13 cellular contexts compared by ENCODE assay signal in genomic region chr7:18401757-18402156, GRCh38.
DNase-seq lines count a peak whose midpoint lies in the region; TF ChIP-seq lines count a peak whose summit lies in the region.
"Had no signal": no experiment of that assay in that cellular context is flagged by ENCODE, and none has a peak within 500 bp of the region (broad histone marks: within the 10 kb centered on the region; RNA-seq: fewer than 3 reads in every experiment).

No MANE protein-coding gene starts in this region.

- H3K9me3 ChIP-seq in OCI-LY3 (ENCODE audit: insufficient read depth, low read length) (no peaks in the 10 kb centered on the region), smooth muscle cell (replicated peaks; ENCODE audit: low read depth) (no peaks in the 10 kb centered on the region)
- H3K9me3 ChIP-seq: SJCRH30 had no signal

- H3K27me3 ChIP-seq in OCI-LY3 (ENCODE audit: low read depth, low read length), result no peaks in the 10 kb centered on the region
- H3K27me3 ChIP-seq in smooth muscle cell (ENCODE audit: low read depth), result no peaks in the 10 kb centered on the region
- H3K27me3 ChIP-seq: SJCRH30 had no signal

- WGBS in smooth muscle cell (ENCODE audit: low lambda C conversion rate), result 85% methylated on average over 1 of the region's 1 CpG

- H3K9ac ChIP-seq in OCI-LY3 (ENCODE audit: low read length) (no peak overlapping the region), smooth muscle cell (ENCODE audit: low read depth) (no peak overlapping the region)

- H3K27ac ChIP-seq in OCI-LY3 (ENCODE audit: low read length) (no peak overlapping the region), smooth muscle cell (ENCODE audit: low read depth) (peak overlapping the region; percentile 53)
- H3K27ac ChIP-seq: SJCRH30 had no signal

- in situ Hi-C loops in KBM-7 (cut with MboI; ENCODE audit: low pct_unique_long_range_greater_than_20kb, low sequenced_read_pairs), result no loop called here

- H3K4me1 ChIP-seq in OCI-LY3 (ENCODE audit: low read length) (peaks cover 13% of the 10 kb centered on the region), smooth muscle cell (ENCODE audit: low read depth) (peaks cover 20% of the 10 kb centered on the region)

- H3K79me2 ChIP-seq in OCI-LY3 (ENCODE audit: low read length), result no peaks in the 10 kb centered on the region
- H3K79me2 ChIP-seq in smooth muscle cell (ENCODE audit: low read depth), result no peaks in the 10 kb centered on the region

- no peaks in the 10 kb centered on the region for H4K20me1 ChIP-seq in OCI-LY3 (ENCODE audit: insufficient read depth, low read length)
- H4K20me1 ChIP-seq in smooth muscle cell (ENCODE audit: low read depth), result no peaks in the 10 kb centered on the region

- TF ChIP-seq CTCF in OCI-LY3 (IDR thresholded peaks at IDR 0.05; ENCODE audit: low read depth, low read length) (no peak), smooth muscle cell (IDR thresholded peaks at IDR 0.05; ENCODE audit: borderline replicate concordance, insufficient read depth, poor library complexity, severe bottlenecking) (no peak)

- no peak overlapping the region for H3K4me3 ChIP-seq in OCI-LY3 (ENCODE audit: low read length)
- H3K4me3 ChIP-seq in smooth muscle cell, result no peak overlapping the region
- H3K4me3 ChIP-seq: SJCRH30 had no signal

- H3K36me3 ChIP-seq in OCI-LY3 (replicated peaks; ENCODE audit: low read depth, low read length), result no peaks in the 10 kb centered on the region
- no peaks in the 10 kb centered on the region for H3K36me3 ChIP-seq in smooth muscle cell (ENCODE audit: low read depth)
- H3K36me3 ChIP-seq: SJCRH30 had no signal

- DNase-seq in CD1c-positive myeloid dendritic cell (ENCODE audit: extremely low spot score) (peak; percentile 63), KBM-7 (peak; percentile 25), smooth muscle cell (lab: John Stamatoyannopoulos, UW; ENCODE audit: unreplicated experiment) (no peak), hepatic stellate cell (ENCODE audit: low spot score) (no peak), dermis blood vessel endothelial cell (no peak), activated gamma-delta T cell treated with Interleukin-2 at 50 U/mL for 16 hours (no peak)
- DNase-seq: EL, H7, NCI-H1105, NCI-H1694 treated with DMSO at 0.1 percent for 48 hours, SJCRH30, T-helper 1 cell had no signal

- H3K4me2 ChIP-seq in OCI-LY3 (ENCODE audit: low read length) (peak overlapping the region; percentile 30; the same call in 1 of the 2 replicates), smooth muscle cell (peak overlapping the region; percentile 55)

- H3F3A ChIP-seq in smooth muscle cell (ENCODE audit: low read depth), result peaks cover 7% of the 10 kb centered on the region

- H2AFZ ChIP-seq in OCI-LY3 (ENCODE audit: low read depth, low read length) (no peak overlapping the region), smooth muscle cell (ENCODE audit: low read depth) (no peak overlapping the region)

Comparison
In these comparisons a context has a peak if more than half of its experiments do, and no peak if none do; other contexts are left out.
1. DNase-seq: peak in CD1c-positive myeloid dendritic cell (single experiment) and KBM-7 (single experiment); none in smooth muscle cell (single experiment), hepatic stellate cell (single experiment), dermis blood vessel endothelial cell (single experiment) and activated gamma-delta T cell treated with Interleukin-2 at 50 U/mL for 16 hours (single experiment).